In genomic region chr4:85700362-85700761, GRCh38 we compare ENCODE assay signal across 16 cellular contexts.
"Had no signal": no experiment of that assay in that cellular context is flagged by ENCODE, and none has a peak within 500 bp of the region (broad histone marks: within the 10 kb centered on the region; RNA-seq: fewer than 3 reads in every experiment).

No MANE protein-coding gene starts in this region.

- H3K27ac ChIP-seq: ovary had no signal

- H3K4me3 ChIP-seq: ovary had no signal

- H3K36me3 Mint-ChIP-seq: activated naive CD8-positive, alpha-beta T cell had no signal

- H3K27me3 Mint-ChIP-seq: activated CD4-positive, alpha-beta T cell treated with anti-CD3 and anti-CD28 coated beads, Interleukin-2, amount 10 ng/mL, durations not matched to agents 7 days and 5 days; activated naive CD8-positive, alpha-beta T cell; dendritic cell treated with granulocyte-macrophage colony-stimulating factor and Interleukin-4, amounts not matched to agents 40 ng/mL and 50 ng/mL, for 4 days had no signal

- ATAC-seq: left ventricle myocardium superior had no signal

- H3K4me3 Mint-ChIP-seq: activated CD4-positive, alpha-beta T cell treated with anti-CD3 and anti-CD28 coated beads, Interleukin-2, amount 10 ng/mL, durations not matched to agents 7 days and 5 days; activated naive CD8-positive, alpha-beta T cell; dendritic cell treated with granulocyte-macrophage colony-stimulating factor and Interleukin-4, amounts not matched to agents 40 ng/mL and 50 ng/mL, for 4 days had no signal

- H3K27me3 ChIP-seq: ovary had no signal

- H3K9me3 ChIP-seq: ovary had no signal

- H3K9me3 Mint-ChIP-seq: activated CD4-positive, alpha-beta T cell treated with anti-CD3 and anti-CD28 coated beads, Interleukin-2, amount 10 ng/mL, durations not matched to agents 7 days and 5 days had no signal

- H3K36me3 ChIP-seq: ovary had no signal

- H3K27ac Mint-ChIP-seq: activated CD4-positive, alpha-beta T cell treated with anti-CD3 and anti-CD28 coated beads, Interleukin-2, amount 10 ng/mL, durations not matched to agents 7 days and 5 days; activated naive CD8-positive, alpha-beta T cell had no signal

- H3K4me1 Mint-ChIP-seq: activated CD4-positive, alpha-beta T cell treated with anti-CD3 and anti-CD28 coated beads, Interleukin-2, amount 10 ng/mL, durations not matched to agents 7 days and 5 days had no signal

- DNase-seq: activated CD4-positive, alpha-beta T cell treated with anti-CD3 and anti-CD28 coated beads, Interleukin-2, amount 10 ng/mL, durations not matched to agents 7 days and 5 days; activated CD8-positive, alpha-beta memory T cell treated with anti-CD3 and anti-CD28 coated beads for 24 hours; activated gamma-delta T cell treated with Interleukin-2 at 50 U/mL for 16 hours; anterior cingulate cortex; effector memory CD4-positive, alpha-beta T cell; foreskin fibroblast; hypothalamus; kidney; left ventricle myocardium superior; ovary; stimulated activated naive CD4-positive, alpha-beta T cell treated with Interleukin-2 at 50 U/mL for 16 hours; substantia nigra; SW 1271; trophoblast cell had no signal
